8 cellular contexts compared by ENCODE assay signal in genomic region chr3:10189557-10190374, GRCh38. TPM values are rescaled to one million over a fixed set of nuclear protein-coding genes. Genes with fewer than 3 reads are reported as not detected.
DNase-seq lines count a peak whose midpoint lies in the region; ATAC-seq and TF ChIP-seq lines count a peak whose summit lies in the region.

No MANE protein-coding gene starts in this region.

- H3K4me1 ChIP-seq in fibroblast of lung (ENCODE audit: control insufficient read depth, extremely low read depth, insufficient read depth, low read length): peaks cover 19% of the 10 kb centered on the region

- H3K27me3 Mint-ChIP-seq in activated CD4-positive, alpha-beta T cell treated with anti-CD3 and anti-CD28 coated beads, Interleukin-2, amount 10 ng/mL, durations not matched to agents 7 days and 5 days: no peaks in the 10 kb centered on the region
- no peaks in the 10 kb centered on the region for H3K27me3 Mint-ChIP-seq in osteocyte (ENCODE audit: unreplicated experiment)

- H3K27me3 ChIP-seq in fibroblast of lung (ENCODE audit: control insufficient read depth, insufficient read depth, low read length): no peaks in the 10 kb centered on the region
- no peaks in the 10 kb centered on the region for H3K27me3 ChIP-seq in H7 (ENCODE audit: control insufficient read depth, insufficient read depth, low read length)

- CTCF ChIA-PET in activated CD4-positive, alpha-beta T cell treated with anti-CD3 and anti-CD28 coated beads, Interleukin-2, amount 10 ng/mL, durations not matched to agents 7 days and 5 days (lab: Charles Lee): interaction anchor here (0.6 to 7.4 kb wide), 4 partner anchors 12 to 71 kb away, joined by 3 to 59 read pairs (median 6); no protein-coding TSS in a partner anchor

- H3K36me3 Mint-ChIP-seq in activated CD4-positive, alpha-beta T cell treated with anti-CD3 and anti-CD28 coated beads, Interleukin-2, amount 10 ng/mL, durations not matched to agents 7 days and 5 days (ENCODE audit: low read depth): peaks cover 3% of the 10 kb centered on the region
- H3K36me3 Mint-ChIP-seq in osteocyte (ENCODE audit: unreplicated experiment): no peaks in the 10 kb centered on the region

- no peaks in the 10 kb centered on the region for H3K79me2 ChIP-seq in fibroblast of lung (ENCODE audit: control insufficient read depth, insufficient read depth, low read length)

- POLR2A ChIA-PET in activated CD4-positive, alpha-beta T cell treated with anti-CD3 and anti-CD28 coated beads, Interleukin-2, amount 10 ng/mL, durations not matched to agents 7 days and 5 days (lab: Charles Lee): no interaction called here

- no peak for ATAC-seq in HG03442 (IDR thresholded peaks at IDR 0.05; ENCODE audit: unreplicated experiment)
- ATAC-seq in GM19035 (IDR thresholded peaks at IDR 0.05; ENCODE audit: unreplicated experiment): no peak

- H4K20me1 ChIP-seq in fibroblast of lung (ENCODE audit: control insufficient read depth, extremely low read depth, insufficient read depth, low read length): no peaks in the 10 kb centered on the region

- DNase-seq in A172 (ENCODE audit: low spot score) (peak; percentile 85), KG1 (lab: John Stamatoyannopoulos, UW) (peak; percentile 58), fibroblast of lung (ENCODE audit: low read depth in 2 of 2) (peak; percentile 43 to 48), osteocyte (ENCODE audit: extremely low spot score, unreplicated experiment) (no peak), H7 (no peak)
- DNase-seq in activated CD4-positive, alpha-beta T cell treated with anti-CD3 and anti-CD28 coated beads, Interleukin-2, amount 10 ng/mL, durations not matched to agents 7 days and 5 days: peak; percentile 34

- H3K36me3 ChIP-seq in fibroblast of lung (ENCODE audit: control insufficient read depth, insufficient read depth, low read length) (no peaks in the 10 kb centered on the region), H7 (replicated peaks; ENCODE audit: control insufficient read depth, insufficient read depth, low read length) (no peaks in the 10 kb centered on the region)

- peaks cover 84% of the 10 kb centered on the region for H3K4me1 Mint-ChIP-seq in activated CD4-positive, alpha-beta T cell treated with anti-CD3 and anti-CD28 coated beads, Interleukin-2, amount 10 ng/mL, durations not matched to agents 7 days and 5 days
- H3K4me1 Mint-ChIP-seq in osteocyte (ENCODE audit: unreplicated experiment): peaks cover 56% of the 10 kb centered on the region

- no peak overlapping the region for H2AFZ ChIP-seq in fibroblast of lung (ENCODE audit: low read length)

- no peak overlapping the region for H3K27ac ChIP-seq in fibroblast of lung (ENCODE audit: insufficient read depth, low read length)

- no peak overlapping the region for H3K4me2 ChIP-seq in fibroblast of lung (ENCODE audit: extremely low read depth, insufficient read depth, low read length)

- H3K9ac ChIP-seq in fibroblast of lung (ENCODE audit: insufficient read depth, low read length): no peak overlapping the region

- no peak overlapping the region for H3K4me3 ChIP-seq in fibroblast of lung (replicated peaks in 1 of 4; ENCODE audit: control extremely low read depth in 1 of 4, insufficient read depth in 1 of 4, low read depth in 3 of 4, low read length in 4 of 4)
- no peak overlapping the region for H3K4me3 ChIP-seq in H7 (ENCODE audit: insufficient read depth, low read depth, low read length)

- TF ChIP-seq CTCF in fibroblast of lung (conservative IDR thresholded peaks at IDR 0.05 in 1 of 2, IDR thresholded peaks at IDR 0.05 in 1 of 2; ENCODE audit: low read depth in 1 of 2, low read length in 2 of 2) (no peak), osteocyte (IDR thresholded peaks at IDR 0.05) (no peak)

- H3K27ac Mint-ChIP-seq in activated CD4-positive, alpha-beta T cell treated with anti-CD3 and anti-CD28 coated beads, Interleukin-2, amount 10 ng/mL, durations not matched to agents 7 days and 5 days: peak overlapping the region; percentile 83
- H3K27ac Mint-ChIP-seq in osteocyte (ENCODE audit: unreplicated experiment): peak overlapping the region; percentile 58

- H3K9me3 ChIP-seq in fibroblast of lung (ENCODE audit: control insufficient read depth, insufficient read depth, low read depth, low read length): no peaks in the 10 kb centered on the region

- no peaks in the 10 kb centered on the region for H3K9me3 Mint-ChIP-seq in activated CD4-positive, alpha-beta T cell treated with anti-CD3 and anti-CD28 coated beads, Interleukin-2, amount 10 ng/mL, durations not matched to agents 7 days and 5 days
- no peaks in the 10 kb centered on the region for H3K9me3 Mint-ChIP-seq in osteocyte (ENCODE audit: unreplicated experiment)

- H3K4me3 Mint-ChIP-seq in activated CD4-positive, alpha-beta T cell treated with anti-CD3 and anti-CD28 coated beads, Interleukin-2, amount 10 ng/mL, durations not matched to agents 7 days and 5 days: no peak overlapping the region
- H3K4me3 Mint-ChIP-seq in osteocyte (ENCODE audit: unreplicated experiment): no peak overlapping the region

RNA-seq across cellular contexts. Expression of gene IRAK2, which starts 25.0 kb away (rescaled TPM):
- total RNA-seq in A172 (2014; rRNA removed; shearing (Covaris generic)): 5.6 and 6.4 TPM in 2 replicates
- 1 to 10 TPM; 1.6 to 1.9 TPM for total RNA-seq in activated CD4-positive, alpha-beta T cell treated with anti-CD3 and anti-CD28 coated beads, Interleukin-2, amount 10 ng/mL, durations not matched to agents 7 days and 5 days
- total RNA-seq in fibroblast of lung (4.4 and 6.6 TPM in 2 replicates), osteocyte (1.3 and 1.5 TPM in 2 replicates)
- 1.5 and 3.6 TPM in 2 replicates for polyA plus RNA-seq in fibroblast of lung
- polyA plus RNA-seq in fibroblast of lung (2012): 0.64 and 1.7 TPM in 2 replicates
- 1.8 and 4.7 TPM in 2 replicates for polyA minus RNA-seq in fibroblast of lung (ENCODE audit: low replicate concordance)
- total RNA-seq in H7 (2014; rRNA removed; shearing (Covaris generic)): 0.83 and 1.9 TPM in 2 replicates

RNA-seq across cellular contexts. Expression of gene VHL, which starts 48.2 kb away (rescaled TPM):
- total RNA-seq in A172 (2014; rRNA removed; shearing (Covaris generic)): 35.1 and 42.6 TPM in 2 replicates
- 10 to 100 TPM; 65.3 to 65.9 TPM for total RNA-seq in activated CD4-positive, alpha-beta T cell treated with anti-CD3 and anti-CD28 coated beads, Interleukin-2, amount 10 ng/mL, durations not matched to agents 7 days and 5 days
- total RNA-seq in fibroblast of lung (36.7 and 39.3 TPM in 2 replicates), osteocyte (52.2 and 53.0 TPM in 2 replicates)
- 13.3 and 13.8 TPM in 2 replicates for polyA plus RNA-seq in fibroblast of lung
- 17.4 and 24.6 TPM in 2 replicates for polyA plus RNA-seq in fibroblast of lung (2012)
- 13.0 and 19.1 TPM in 2 replicates for polyA minus RNA-seq in fibroblast of lung (ENCODE audit: low replicate concordance)
- 25.5 and 26.5 TPM in 2 replicates for total RNA-seq in H7 (2014; rRNA removed; shearing (Covaris generic))

RNA-seq across cellular contexts. Expression of gene TATDN2, which starts 58.5 kb away (rescaled TPM):
- 16.0 and 18.8 TPM in 2 replicates for total RNA-seq in A172 (2014; rRNA removed; shearing (Covaris generic))
- 10 to 100 TPM; 72.3 to 78.4 TPM for total RNA-seq in activated CD4-positive, alpha-beta T cell treated with anti-CD3 and anti-CD28 coated beads, Interleukin-2, amount 10 ng/mL, durations not matched to agents 7 days and 5 days
- total RNA-seq in fibroblast of lung (9.0 and 12.4 TPM in 2 replicates), osteocyte (33.8 and 38.0 TPM in 2 replicates)
- 16.5 and 20.9 TPM in 2 replicates for polyA plus RNA-seq in fibroblast of lung
- polyA plus RNA-seq in fibroblast of lung (2012): 17.8 and 25.1 TPM in 2 replicates
- 21.0 and 33.0 TPM in 2 replicates for polyA minus RNA-seq in fibroblast of lung (ENCODE audit: low replicate concordance)
- total RNA-seq in H7 (2014; rRNA removed; shearing (Covaris generic)): 5.3 and 9.8 TPM in 2 replicates

Comparison
In these comparisons a context has a peak if more than half of its experiments do, and no peak if none do; other contexts are left out.
1. DNase-seq: peak in A172 (single experiment), KG1 (single experiment), activated CD4-positive, alpha-beta T cell treated with anti-CD3 and anti-CD28 coated beads, Interleukin-2, amount 10 ng/mL, durations not matched to agents 7 days and 5 days (single experiment) and fibroblast of lung (2 of 2); none in osteocyte (single experiment) and H7 (single experiment).